8 cellular contexts compared by ENCODE assay signal in genomic region chr16:24729967-24730815, GRCh38. TPM values are rescaled to one million over a fixed set of nuclear protein-coding genes. Genes with fewer than 3 reads are reported as not detected.
A peak's percentile ranks its signal among the peaks of the same experiment; 100 is the strongest.
DNase-seq lines count a peak whose midpoint lies in the region; ATAC-seq and TF ChIP-seq lines count a peak whose summit lies in the region.

No MANE protein-coding gene starts in this region.

- H3K4me1 Mint-ChIP-seq in activated CD4-positive, alpha-beta T cell treated with anti-CD3 and anti-CD28 coated beads, Interleukin-2, amount 10 ng/mL, durations not matched to agents 24 days and 14 days: peaks cover 35% of the 10 kb centered on the region
- peaks cover 32 to 48% of the 10 kb centered on the region in 2 donors for H3K4me1 Mint-ChIP-seq in effector memory CD8-positive, alpha-beta T cell (ENCODE audit: low read depth in 2 of 2)

- peak overlapping the region; percentile 99 for H3K4me3 Mint-ChIP-seq in activated CD4-positive, alpha-beta T cell treated with anti-CD3 and anti-CD28 coated beads, Interleukin-2, amount 10 ng/mL, durations not matched to agents 24 days and 14 days
- peak overlapping the region; percentile 99 to 100 for H3K4me3 Mint-ChIP-seq in effector memory CD8-positive, alpha-beta T cell

- no peaks in the 10 kb centered on the region for H3K9me3 ChIP-seq in mucosa of descending colon

- H3K36me3 Mint-ChIP-seq in activated CD4-positive, alpha-beta T cell treated with anti-CD3 and anti-CD28 coated beads, Interleukin-2, amount 10 ng/mL, durations not matched to agents 24 days and 14 days (ENCODE audit: low read depth): peaks cover 36% of the 10 kb centered on the region
- H3K36me3 Mint-ChIP-seq in effector memory CD8-positive, alpha-beta T cell (ENCODE audit: insufficient read depth): peaks cover 33% of the 10 kb centered on the region

- no peaks in the 10 kb centered on the region for H3K36me3 ChIP-seq in mucosa of descending colon (ENCODE audit: low read depth)

- H3K9me3 Mint-ChIP-seq in activated CD4-positive, alpha-beta T cell treated with anti-CD3 and anti-CD28 coated beads, Interleukin-2, amount 10 ng/mL, durations not matched to agents 24 days and 14 days: no peaks in the 10 kb centered on the region
- H3K9me3 Mint-ChIP-seq in effector memory CD8-positive, alpha-beta T cell: no peaks in the 10 kb centered on the region

- DNase-seq in NCI-H510A treated with DMSO at 0.1 percent for 48 hours (lab: John Stamatoyannopoulos, UW): peak; percentile 54
- no peak for DNase-seq in NCI-H510A (lab: John Stamatoyannopoulos, UW)
- DNase-seq in HT1080 (ENCODE audit: low read depth): peak; percentile 10
- DNase-seq in activated CD4-positive, alpha-beta T cell treated with anti-CD3 and anti-CD28 coated beads, Interleukin-2, amount 10 ng/mL, durations not matched to agents 24 days and 14 days: no peak
- peak in 1 of 3 experiments; percentile 22 for DNase-seq in effector memory CD8-positive, alpha-beta T cell
- DNase-seq in mucosa of descending colon: peak; percentile 59 to 70 (median 67)

- peak overlapping the region; percentile 82 for H3K4me3 ChIP-seq in mucosa of descending colon

- H3K27ac ChIP-seq in temporal lobe (ENCODE audit: low read depth, low read length): peak overlapping the region; percentile 9

- no peak for TF ChIP-seq CTCF in mucosa of descending colon (IDR thresholded peaks at IDR 0.05)

- H3K27ac Mint-ChIP-seq in activated CD4-positive, alpha-beta T cell treated with anti-CD3 and anti-CD28 coated beads, Interleukin-2, amount 10 ng/mL, durations not matched to agents 24 days and 14 days: peak overlapping the region; percentile 98
- H3K27ac Mint-ChIP-seq in effector memory CD8-positive, alpha-beta T cell: peak overlapping the region; percentile 98

- peak; percentile 9 for ATAC-seq in effector memory CD8-positive, alpha-beta T cell (replicated peaks)
- ATAC-seq in mucosa of descending colon: peak; percentile 29
- no peak for ATAC-seq in HG02588 (IDR thresholded peaks at IDR 0.05; ENCODE audit: unreplicated experiment)

- intact Hi-C loops in activated CD4-positive, alpha-beta T cell treated with anti-CD3 and anti-CD28 coated beads, Interleukin-2, amount 10 ng/mL, durations not matched to agents 24 days and 14 days (cut with micrococcal nuclease): loop anchor here (2.0 to 5.0 kb wide), 2 partner anchors 23 to 188 kb away; no protein-coding TSS in a partner anchor
- intact Hi-C loops in mucosa of descending colon (cut with DNase I, micrococcal nuclease): no loop called here

- H3K4me1 ChIP-seq in mucosa of descending colon (ENCODE audit: low read depth): peaks cover 16% of the 10 kb centered on the region

- peaks cover 2% of the 10 kb centered on the region for H3K27me3 Mint-ChIP-seq in activated CD4-positive, alpha-beta T cell treated with anti-CD3 and anti-CD28 coated beads, Interleukin-2, amount 10 ng/mL, durations not matched to agents 24 days and 14 days
- no peaks in the 10 kb centered on the region for H3K27me3 Mint-ChIP-seq in effector memory CD8-positive, alpha-beta T cell

RNA-seq across cellular contexts. Expression of gene TNRC6A, which starts 0.7 kb away (rescaled TPM):
- 21.9 and 29.9 TPM in 2 replicates for total RNA-seq in HT1080 (2014; rRNA removed; shearing (Covaris generic))
- polyA plus RNA-seq in HT1080 (2015; cell fraction: cytosol; rRNA removed): 23.6 and 30.6 TPM in 2 replicates
- 77.4 and 83.4 TPM in 2 replicates for polyA plus RNA-seq in HT1080 (2015; cell fraction: nucleus; rRNA removed)
- 52.9 and 54.2 TPM in 2 replicates for total RNA-seq in activated CD4-positive, alpha-beta T cell treated with anti-CD3 and anti-CD28 coated beads, Interleukin-2, amount 10 ng/mL, durations not matched to agents 24 days and 14 days
- total RNA-seq in mucosa of descending colon: 10 to 100 TPM; 40.5 to 83.7 (median 47.8) TPM
- 49.9 TPM for total RNA-seq in temporal lobe

Comparison
In these comparisons a context has a peak if more than half of its experiments do, and no peak if none do; other contexts are left out.
1. DNase-seq: peak in NCI-H510A treated with DMSO at 0.1 percent for 48 hours (single experiment), HT1080 (single experiment) and mucosa of descending colon (3 of 3); none in NCI-H510A (single experiment) and activated CD4-positive, alpha-beta T cell treated with anti-CD3 and anti-CD28 coated beads, Interleukin-2, amount 10 ng/mL, durations not matched to agents 24 days and 14 days (single experiment).